10 cellular contexts compared by ENCODE assay signal in genomic region chr15:73981761-73982222, GRCh38. TPM values are rescaled to one million over a fixed set of nuclear protein-coding genes. Genes with fewer than 3 reads are reported as not detected.
DNase-seq lines count a peak whose midpoint lies in the region; ATAC-seq and TF ChIP-seq lines count a peak whose summit lies in the region.
"Had no signal": no experiment of that assay in that cellular context is flagged by ENCODE, and none has a peak within 500 bp of the region (broad histone marks: within the 10 kb centered on the region; RNA-seq: fewer than 3 reads in every experiment).

No MANE protein-coding gene starts in this region.

- H3K4me1 ChIP-seq in adrenal gland (replicated peaks in 1 of 2) (peaks cover 40 to 54% of the 10 kb centered on the region in 2 donors), suprapubic skin (peaks cover 59% of the 10 kb centered on the region)

- TF ChIP-seq CTCF in adrenal gland (IDR thresholded peaks at IDR 0.05) = no peak
- no peak for TF ChIP-seq CTCF in suprapubic skin (IDR thresholded peaks at IDR 0.05)

- H3K27ac ChIP-seq in adrenal gland = peak overlapping the region; percentile 40 to 95 (median 89)
- H3K27ac ChIP-seq in suprapubic skin = peak overlapping the region; percentile 92

- H3K27me3 ChIP-seq in adrenal gland = no peaks in the 10 kb centered on the region
- no peaks in the 10 kb centered on the region for H3K27me3 ChIP-seq in suprapubic skin

- no peak for DNase-seq in activated CD4-positive, CD25-positive, alpha-beta regulatory T cell (lab: John Stamatoyannopoulos, UW)
- DNase-seq in adrenal gland (no peak), left lobe of liver (ENCODE audit: low spot score) (peak; percentile 34), suprapubic skin (ENCODE audit: low spot score in 2 of 2) (peak in 1 of 2 donors; percentile 64), anterior cingulate cortex (lab: John Stamatoyannopoulos, UW) (no peak), NCI-H146 treated with DMSO at 0.1 percent for 48 hours (lab: John Stamatoyannopoulos, UW; ENCODE audit: unreplicated experiment) (no peak), NCI-H446 (lab: John Stamatoyannopoulos, UW) (no peak)
- DNase-seq: effector CD4-positive, alpha-beta T cell had no signal

- H3K36me3 ChIP-seq in adrenal gland (replicated peaks in 1 of 2) (no peaks in the 10 kb centered on the region), suprapubic skin (peaks cover 11% of the 10 kb centered on the region)

- no peak for TF ChIP-seq EP300 in suprapubic skin (IDR thresholded peaks at IDR 0.05)

- TF ChIP-seq POLR2A in adrenal gland (IDR thresholded peaks at IDR 0.05) (no peak), suprapubic skin (IDR thresholded peaks at IDR 0.05) (no peak)

- intact Hi-C loops in adrenal gland (cut with DNase I) = loop anchor here in 1 of 2 donors (5.0 kb wide), 1 partner anchor 76 kb away; no protein-coding TSS in a partner anchor

- no peaks in the 10 kb centered on the region for H3K9me3 ChIP-seq in adrenal gland (replicated peaks in 1 of 3)
- H3K9me3 ChIP-seq in suprapubic skin = no peaks in the 10 kb centered on the region
- H3K9me3 ChIP-seq: A549 had no signal

- ATAC-seq in activated CD4-positive, CD25-positive, alpha-beta regulatory T cell treated with anti-CD3 and anti-CD28 coated beads, Interleukin-2, amount 50 U/mL, for 24 hours = peak; percentile 33 to 34
- ATAC-seq in left lobe of liver = no peak

- 54 to 63% (median 55%) methylated on average over 5 of the region's 5 CpGs for WGBS in adrenal gland, 4 donors
- WGBS in suprapubic skin = 10% methylated on average over 5 of the region's 5 CpGs

- H3K4me3 ChIP-seq in adrenal gland (no peak overlapping the region), suprapubic skin (no peak overlapping the region)
- H3K4me3 ChIP-seq: A549 had no signal

RNA-seq across cellular contexts. Expression of gene STOML1, which starts 10.3 kb away (rescaled TPM):
- 10 to 100 TPM; 21.7 to 92.2 (median 32.4) TPM for total RNA-seq in adrenal gland
- polyA plus RNA-seq in adrenal gland = 10 to 100 TPM in 2 of 3 donors, 1 to 10 TPM in 1; 8.6 to 27.5 (median 23.9) TPM
- total RNA-seq in left lobe of liver = 8.1 TPM
- total RNA-seq in suprapubic skin = 10 to 100 TPM in 3 of 4 donors, 1 to 10 TPM in 1; 9.7 to 25.3 (median 10.7) TPM

RNA-seq across cellular contexts. Expression of gene PML, which starts 12.7 kb away (rescaled TPM):
- total RNA-seq in adrenal gland = 100 to 1,000 TPM in 1 of 8 donors, 10 to 100 TPM in 7; 27.3 to 103 (median 67.4) TPM
- polyA plus RNA-seq in adrenal gland = 10 to 100 TPM; 10.5 to 44.1 (median 37.0) TPM
- 15.5 TPM for total RNA-seq in left lobe of liver
- 100 to 1,000 TPM in 1 of 4 donors, 10 to 100 TPM in 3; 59.2 to 111 (median 82.5) TPM for total RNA-seq in suprapubic skin

RNA-seq across cellular contexts. Expression of gene LOXL1, which starts 55.5 kb away (rescaled TPM):
- total RNA-seq in adrenal gland (10 to 100 TPM in 4 of 8 donors, 1 to 10 TPM in 4; 6.8 to 31.7 (median 10.9) TPM), left lobe of liver (0.75 TPM), suprapubic skin (10 to 100 TPM in 1 of 4 donors, 1 to 10 TPM in 3; 4.3 to 12.1 (median 7.3) TPM)
- 10 to 100 TPM in 2 of 3 donors, 1 to 10 TPM in 1; 8.0 to 58.0 (median 22.5) TPM for polyA plus RNA-seq in adrenal gland
